ENCODE assay signal across 20 cellular contexts in the genomic region with DNA sequence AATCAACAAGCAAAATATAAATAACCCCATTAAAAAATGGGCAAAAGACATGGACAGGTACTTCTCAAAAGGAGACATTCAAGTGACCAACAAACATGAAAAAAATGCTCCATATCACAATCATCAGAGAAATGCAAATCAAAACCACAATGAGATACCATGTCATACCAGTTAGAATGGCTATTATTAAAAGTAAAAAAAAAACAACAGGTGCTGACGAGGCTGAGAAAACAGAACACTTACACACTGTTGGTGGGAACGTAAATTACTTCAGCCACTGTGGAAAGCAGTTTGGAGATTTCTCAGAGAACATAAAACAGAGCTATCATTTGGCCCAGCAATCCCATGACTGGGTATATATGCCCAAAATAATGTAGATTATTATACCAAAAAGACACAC.
A peak's percentile ranks its signal among the peaks of the same experiment; 100 is the strongest.
DNase-seq lines count a peak whose midpoint lies in the region; ATAC-seq, FAIRE-seq and TF ChIP-seq lines count a peak whose summit lies in the region.
"Had no signal": no experiment of that assay in that cellular context is flagged by ENCODE, and none has a peak within 500 bp of the region (broad histone marks: within the 10 kb centered on the region; RNA-seq: fewer than 3 reads in every experiment).

No MANE protein-coding gene starts in this region.

- no peaks in the 10 kb centered on the region for H3K79me2 ChIP-seq in SU-DHL-6 (ENCODE audit: insufficient read depth, low read length)

- ATAC-seq in HG03354 (IDR thresholded peaks at IDR 0.05; ENCODE audit: poor library complexity, severe bottlenecking, unreplicated experiment) = peak; percentile 45
- no peak for ATAC-seq in HG03565 (IDR thresholded peaks at IDR 0.05; ENCODE audit: unreplicated experiment)
- ATAC-seq: GM23338, K562 had no signal

- no peaks in the 10 kb centered on the region for H3K27me3 ChIP-seq in SU-DHL-6 (ENCODE audit: low read length)
- H3K27me3 ChIP-seq: BE2C had no signal

- no peak overlapping the region for H3K9ac ChIP-seq in SU-DHL-6 (ENCODE audit: low read length)

- no peaks in the 10 kb centered on the region for H4K20me1 ChIP-seq in SU-DHL-6 (ENCODE audit: low read depth, low read length)

- no peak overlapping the region for H2AFZ ChIP-seq in SU-DHL-6 (ENCODE audit: low read depth, low read length, severe bottlenecking)
- H2AFZ ChIP-seq: GM23338 had no signal

- DNase-seq in NCI-H526 (lab: John Stamatoyannopoulos, UW) (peak; percentile 13 to 46), HTR-8/SVneo (ENCODE audit: insufficient read length, low spot score) (no peak), hepatic stellate cell (ENCODE audit: low spot score) (no peak), CD1c-positive myeloid dendritic cell (ENCODE audit: extremely low spot score) (no peak)
- DNase-seq: ACHN; BE2C; C1 segment of cervical spinal cord; Caco-2; CD4-positive, alpha-beta T cell; HCEC 1CT; IMR-90 had no signal

- no peak for FAIRE-seq in HTR-8/SVneo (lab: Jason Lieb, UNC)
- FAIRE-seq: A204.1, D721Med, G401.6, H54, K562 had no signal

- no peaks in the 10 kb centered on the region for H3F3A ChIP-seq in SU-DHL-6 (ENCODE audit: insufficient read depth)

- TF ChIP-seq CTCF in SU-DHL-6 (IDR thresholded peaks at IDR 0.05; ENCODE audit: insufficient read depth, low read length, poor library complexity, severe bottlenecking) = no peak

- no peaks in the 10 kb centered on the region for H3K9me2 ChIP-seq in SU-DHL-6 (replicated peaks; ENCODE audit: insufficient read depth, low read length)

- peak overlapping the region; percentile 33 for H3K27ac ChIP-seq in SU-DHL-6 (ENCODE audit: low read depth, low read length)

- H3K4me2 ChIP-seq in SU-DHL-6 (ENCODE audit: low read depth, low read length, poor library complexity, severe bottlenecking) = peak overlapping the region; percentile 33
- H3K4me2 ChIP-seq: GM23338 had no signal

- no peaks in the 10 kb centered on the region for H3K9me3 ChIP-seq in SU-DHL-6 (ENCODE audit: insufficient read depth, low read length)
- H3K9me3 ChIP-seq: BE2C, Caco-2 had no signal

- H3K4me3 ChIP-seq in SU-DHL-6 (ENCODE audit: insufficient read depth, low read length, poor library complexity, severe bottlenecking) = no peak overlapping the region
- H3K4me3 ChIP-seq: GM23338, K562 had no signal

- H3K36me3 ChIP-seq in SU-DHL-6 (ENCODE audit: low read length) = no peaks in the 10 kb centered on the region
- H3K36me3 ChIP-seq: BE2C had no signal

Comparison
In these comparisons a context has a peak if more than half of its experiments do, and no peak if none do; other contexts are left out.
1. DNase-seq: peak in NCI-H526 (2 of 2); none in HTR-8/SVneo (single experiment), hepatic stellate cell (single experiment) and CD1c-positive myeloid dendritic cell (single experiment).